ENCODE assay signal across 7 cellular contexts in the genomic region with DNA sequence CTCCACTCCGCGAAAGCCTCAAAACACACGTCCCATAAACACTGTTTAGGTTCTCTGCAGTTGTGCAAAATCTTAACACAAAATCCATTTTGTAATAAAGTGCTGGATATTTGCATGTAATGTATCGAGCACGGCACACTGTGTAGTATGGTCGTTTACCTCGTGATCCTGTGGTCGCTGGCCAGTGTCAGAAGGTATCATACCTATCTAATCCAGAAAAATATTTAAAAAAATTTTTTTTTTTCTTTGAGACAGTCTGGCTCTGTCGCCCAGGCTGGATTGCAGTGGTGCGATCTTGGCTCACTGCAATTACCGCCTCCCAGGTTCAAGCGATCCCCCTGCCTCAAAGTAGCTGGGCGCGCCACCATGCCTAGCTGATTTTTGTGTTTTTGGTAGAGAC. TPM values are rescaled to one million over a fixed set of nuclear protein-coding genes. Genes with fewer than 3 reads are reported as not detected.
A peak's percentile ranks its signal among the peaks of the same experiment; 100 is the strongest.
DNase-seq lines count a peak whose midpoint lies in the region; ATAC-seq and TF ChIP-seq lines count a peak whose summit lies in the region.

No MANE protein-coding gene starts in this region.

- H3K27me3 ChIP-seq in HL-60 (ENCODE audit: insufficient read depth, poor library complexity, severe bottlenecking) = peaks cover 11% of the 10 kb centered on the region
- H3K27me3 ChIP-seq in iPS-18a (ENCODE audit: control insufficient read depth, insufficient read depth, low read length) = peaks cover 11% of the 10 kb centered on the region

- peak overlapping the region; percentile 100 for H3K9ac ChIP-seq in iPS-18a (ENCODE audit: low read length)

- H3K36me3 Mint-ChIP-seq in activated T-helper 2 cell treated with anti-CD3 and anti-CD28 coated beads, Interferon-gamma antibody, Interleukin-2, Interleukin-4, amounts not matched to agents 10 μg/mL and 5 μg/mL and 100 μg/mL, durations not matched to agents 14 hours and 24 hours and 36 hours (ENCODE audit: low read depth) = peaks cover 52% of the 10 kb centered on the region
- peaks cover 33 to 39% of the 10 kb centered on the region in 2 donors for H3K36me3 Mint-ChIP-seq in stimulated activated naive B cell treated with anti-CD40 and anti-IgM and Interleukin-4, amounts not matched to agents 10 μg/mL and 1 μg/mL and 100 μg/mL, for 72 hours

- no peak for TF ChIP-seq CTCF in HL-60 (IDR thresholded peaks at IDR 0.05; ENCODE audit: insufficient read depth, low read length)

- peak overlapping the region; percentile 77 for H3K4me3 ChIP-seq in HL-60 (replicated peaks; ENCODE audit: insufficient read depth, low read length)
- H3K4me3 ChIP-seq in iPS-18a (ENCODE audit: low read length) = peak overlapping the region; percentile 98

- H3K9me3 ChIP-seq in iPS-18a (ENCODE audit: control insufficient read depth, low read depth, low read length) = no peaks in the 10 kb centered on the region

- H3K4me1 Mint-ChIP-seq in activated T-helper 2 cell treated with anti-CD3 and anti-CD28 coated beads, Interferon-gamma antibody, Interleukin-2, Interleukin-4, amounts not matched to agents 10 μg/mL and 5 μg/mL and 100 μg/mL, durations not matched to agents 14 hours and 24 hours and 36 hours (ENCODE audit: low read depth) = peaks cover 31% of the 10 kb centered on the region
- peaks cover 31 to 55% of the 10 kb centered on the region in 2 donors for H3K4me1 Mint-ChIP-seq in stimulated activated naive B cell treated with anti-CD40 and anti-IgM and Interleukin-4, amounts not matched to agents 10 μg/mL and 1 μg/mL and 100 μg/mL, for 72 hours

- peaks cover 51% of the 10 kb centered on the region for H3K36me3 ChIP-seq in iPS-18a (ENCODE audit: control insufficient read depth, low read depth, low read length)

- peaks cover 13% of the 10 kb centered on the region for H3K27me3 Mint-ChIP-seq in activated T-helper 2 cell treated with anti-CD3 and anti-CD28 coated beads, Interferon-gamma antibody, Interleukin-2, Interleukin-4, amounts not matched to agents 10 μg/mL and 5 μg/mL and 100 μg/mL, durations not matched to agents 14 hours and 24 hours and 36 hours (ENCODE audit: low read depth)
- peaks cover 21 to 30% of the 10 kb centered on the region in 2 donors for H3K27me3 Mint-ChIP-seq in stimulated activated naive B cell treated with anti-CD40 and anti-IgM and Interleukin-4, amounts not matched to agents 10 μg/mL and 1 μg/mL and 100 μg/mL, for 72 hours

- H3K27ac ChIP-seq in HL-60 (replicated peaks) (peak overlapping the region; percentile 91), iPS-18a (ENCODE audit: low read length) (peak overlapping the region; percentile 96)

- ATAC-seq in stimulated activated naive B cell treated with anti-CD40 and anti-IgM and Interleukin-4, amounts not matched to agents 10 μg/mL and 1 μg/mL and 100 μg/mL, for 72 hours (replicated peaks) = no peak

- H3K9me3 Mint-ChIP-seq in activated T-helper 2 cell treated with anti-CD3 and anti-CD28 coated beads, Interferon-gamma antibody, Interleukin-2, Interleukin-4, amounts not matched to agents 10 μg/mL and 5 μg/mL and 100 μg/mL, durations not matched to agents 14 hours and 24 hours and 36 hours = no peaks in the 10 kb centered on the region
- no peaks in the 10 kb centered on the region for H3K9me3 Mint-ChIP-seq in stimulated activated naive B cell treated with anti-CD40 and anti-IgM and Interleukin-4, amounts not matched to agents 10 μg/mL and 1 μg/mL and 100 μg/mL, for 72 hours

- peaks cover 12% of the 10 kb centered on the region for H3K4me1 ChIP-seq in iPS-18a (ENCODE audit: control insufficient read depth, low read depth, low read length)

- peak overlapping the region; percentile 98 for H3K4me3 Mint-ChIP-seq in activated T-helper 2 cell treated with anti-CD3 and anti-CD28 coated beads, Interferon-gamma antibody, Interleukin-2, Interleukin-4, amounts not matched to agents 10 μg/mL and 5 μg/mL and 100 μg/mL, durations not matched to agents 14 hours and 24 hours and 36 hours (ENCODE audit: low read depth)
- peak overlapping the region; percentile 100 for H3K4me3 Mint-ChIP-seq in stimulated activated naive B cell treated with anti-CD40 and anti-IgM and Interleukin-4, amounts not matched to agents 10 μg/mL and 1 μg/mL and 100 μg/mL, for 72 hours

- intact Hi-C loops in activated T-helper 2 cell treated with anti-CD3 and anti-CD28 coated beads, Interferon-gamma antibody, Interleukin-2, Interleukin-4, amounts not matched to agents 10 μg/mL and 5 μg/mL and 100 μg/mL, durations not matched to agents 14 hours and 24 hours and 36 hours (cut with micrococcal nuclease) = loop anchor here (5.0 kb wide), 1 partner anchor 892 kb away; a partner anchor contains a TSS

- H3K27ac Mint-ChIP-seq in activated T-helper 2 cell treated with anti-CD3 and anti-CD28 coated beads, Interferon-gamma antibody, Interleukin-2, Interleukin-4, amounts not matched to agents 10 μg/mL and 5 μg/mL and 100 μg/mL, durations not matched to agents 14 hours and 24 hours and 36 hours = peak overlapping the region; percentile 97
- peak overlapping the region; percentile 100 for H3K27ac Mint-ChIP-seq in stimulated activated naive B cell treated with anti-CD40 and anti-IgM and Interleukin-4, amounts not matched to agents 10 μg/mL and 1 μg/mL and 100 μg/mL, for 72 hours

- DNase-seq in HL-60 (ENCODE audit: low read depth in 1 of 2, low spot score in 1 of 2) (no peak), NCI-H2107 (lab: John Stamatoyannopoulos, UW) (no peak), GOT3 (lab: John Stamatoyannopoulos, UW) (no peak), A172 (ENCODE audit: low spot score) (no peak)
- DNase-seq in activated T-helper 2 cell treated with anti-CD3 and anti-CD28 coated beads, Interferon-gamma antibody, Interleukin-2, Interleukin-4, amounts not matched to agents 10 μg/mL and 5 μg/mL and 100 μg/mL, durations not matched to agents 14 hours and 24 hours and 36 hours (ENCODE audit: low spot score) = no peak
- no peak for DNase-seq in stimulated activated naive B cell treated with anti-CD40 and anti-IgM and Interleukin-4, amounts not matched to agents 10 μg/mL and 1 μg/mL and 100 μg/mL, for 72 hours

RNA-seq across cellular contexts. Expression of a gene that starts 1.0 kb away (rescaled TPM):
- 1,248 and 1,338 TPM in 2 replicates for total RNA-seq in activated T-helper 2 cell treated with anti-CD3 and anti-CD28 coated beads, Interferon-gamma antibody, Interleukin-2, Interleukin-4, amounts not matched to agents 10 μg/mL and 5 μg/mL and 100 μg/mL, durations not matched to agents 14 hours and 24 hours and 36 hours
- total RNA-seq in A172 (2014; rRNA removed; shearing (Covaris generic)) = 351 and 1,058 TPM in 2 replicates

RNA-seq across cellular contexts. Expression of a gene that starts 8.9 kb away (rescaled TPM):
- 17.0 and 19.6 TPM in 2 replicates for total RNA-seq in activated T-helper 2 cell treated with anti-CD3 and anti-CD28 coated beads, Interferon-gamma antibody, Interleukin-2, Interleukin-4, amounts not matched to agents 10 μg/mL and 5 μg/mL and 100 μg/mL, durations not matched to agents 14 hours and 24 hours and 36 hours
- 0.72 and 1.3 TPM in 2 replicates for total RNA-seq in A172 (2014; rRNA removed; shearing (Covaris generic))
